Comparison of ENCODE assay signal across 18 cellular contexts in the genomic region with DNA sequence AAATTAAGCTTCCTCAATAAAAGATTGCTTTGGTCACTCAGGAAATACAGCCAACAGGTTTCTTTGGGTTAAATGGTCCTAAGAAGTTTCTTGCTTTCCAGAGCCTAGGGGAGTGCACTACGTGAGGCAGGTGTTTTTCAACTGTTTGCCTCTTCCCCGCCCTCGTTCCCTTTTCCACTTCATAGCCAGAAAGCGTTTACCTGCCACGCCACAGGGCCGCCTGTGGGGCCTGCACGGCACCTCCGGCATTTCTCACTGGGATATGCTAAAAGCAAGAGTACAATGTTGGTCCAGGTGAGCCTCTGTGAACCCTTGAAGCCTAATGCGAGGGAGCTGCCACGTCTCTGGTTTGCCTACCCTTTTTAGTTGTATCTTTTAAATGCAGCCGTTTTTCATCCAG.
DNase-seq lines count a peak whose midpoint lies in the region; ATAC-seq and TF ChIP-seq lines count a peak whose summit lies in the region.
"Had no signal": no experiment of that assay in that cellular context is flagged by ENCODE, and none has a peak within 500 bp of the region (broad histone marks: within the 10 kb centered on the region; RNA-seq: fewer than 3 reads in every experiment).

No MANE protein-coding gene starts in this region.

- no peak for DNase-seq in activated T-cell treated with anti-CD3 and anti-CD28 coated beads, Interleukin-2, amount 50 U/mL, for 24 hours
- no peak for DNase-seq in activated T-cell treated with anti-CD3 and anti-CD28 coated beads for 4 hours
- peak; percentile 34 for DNase-seq in activated CD4-positive, alpha-beta memory T cell treated with anti-CD3 and anti-CD28 coated beads for 36 hours
- no peak for DNase-seq in brain microvascular endothelial cell
- no peak for DNase-seq in stimulated activated naive B cell treated with anti-CD40 and anti-IgM and Interleukin-4, amounts not matched to agents 10 μg/mL and 1 μg/mL and 100 μg/mL, for 72 hours
- no peak for DNase-seq in Peyer's patch
- no peak for DNase-seq in MM.1S
- DNase-seq in glomerular visceral epithelial cell (ENCODE audit: extremely low spot score), result no peak
- DNase-seq: activated CD4-positive, CD25-positive, alpha-beta regulatory T cell treated with anti-CD3 and anti-CD28 coated beads, Interleukin-2, amount 50 U/mL, for 72 hours; immature natural killer cell; Kasumi-1; NCI-H1417 treated with DMSO at 0.1 percent for 48 hours; NCI-H524; RPMI8226; sigmoid colon; stomach had no signal

- H3K9me2 ChIP-seq in MM.1S (replicated peaks; ENCODE audit: insufficient read depth, low read length), result no peaks in the 10 kb centered on the region

- H3K27me3 Mint-ChIP-seq in activated T-cell treated with anti-CD3 and anti-CD28 coated beads, Interleukin-2, amount 50 U/mL, for 24 hours, result peaks cover 4% of the 10 kb centered on the region
- H3K27me3 Mint-ChIP-seq in activated CD4-positive, alpha-beta memory T cell treated with anti-CD3 and anti-CD28 coated beads for 36 hours, result peaks cover 18% of the 10 kb centered on the region
- no peaks in the 10 kb centered on the region for H3K27me3 Mint-ChIP-seq in stimulated activated naive B cell treated with anti-CD40 and anti-IgM and Interleukin-4, amounts not matched to agents 10 μg/mL and 1 μg/mL and 100 μg/mL, for 72 hours

- no peaks in the 10 kb centered on the region for H3F3A ChIP-seq in MM.1S (ENCODE audit: insufficient read depth, low read length)

- CTCF ChIA-PET in activated CD4-positive, alpha-beta memory T cell treated with anti-CD3 and anti-CD28 coated beads for 36 hours (lab: Charles Lee), result interaction anchor here (4.9 kb wide), 1 partner anchor 234 kb away, joined by 33 read pairs; no protein-coding TSS in a partner anchor

- in situ Hi-C loops in brain microvascular endothelial cell (cut with HindIII; ENCODE audit: low pct_ligation_motif_present, low sequenced_read_pairs), result no loop called here

- no peaks in the 10 kb centered on the region for H3K9me3 Mint-ChIP-seq in activated T-cell treated with anti-CD3 and anti-CD28 coated beads, Interleukin-2, amount 50 U/mL, for 24 hours
- H3K9me3 Mint-ChIP-seq in activated CD4-positive, alpha-beta memory T cell treated with anti-CD3 and anti-CD28 coated beads for 36 hours, result no peaks in the 10 kb centered on the region
- H3K9me3 Mint-ChIP-seq in stimulated activated naive B cell treated with anti-CD40 and anti-IgM and Interleukin-4, amounts not matched to agents 10 μg/mL and 1 μg/mL and 100 μg/mL, for 72 hours, result no peaks in the 10 kb centered on the region
- H3K9me3 Mint-ChIP-seq: immature natural killer cell had no signal

- POLR2A ChIA-PET in activated CD4-positive, alpha-beta memory T cell treated with anti-CD3 and anti-CD28 coated beads for 36 hours (lab: Charles Lee), result interaction anchor here (1.0 to 3.0 kb wide), 3 partner anchors 23 to 250 kb away, joined by 3 to 12 read pairs (median 10); a partner anchor contains a TSS

- H3K27me3 ChIP-seq in brain microvascular endothelial cell (replicated peaks) (no peaks in the 10 kb centered on the region), Peyer's patch (no peaks in the 10 kb centered on the region), MM.1S (replicated peaks; ENCODE audit: insufficient read depth, low read length) (no peaks in the 10 kb centered on the region)
- H3K27me3 ChIP-seq: neutrophil, sigmoid colon, stomach had no signal

- H3K9me3 ChIP-seq in Peyer's patch (no peaks in the 10 kb centered on the region), MM.1S (replicated peaks; ENCODE audit: insufficient read depth, low read length) (no peaks in the 10 kb centered on the region)
- H3K9me3 ChIP-seq: neutrophil, sigmoid colon, stomach had no signal

- TF ChIP-seq POLR2A in Peyer's patch (IDR thresholded peaks at IDR 0.05), result no peak

- ATAC-seq in stimulated activated naive B cell treated with anti-CD40 and anti-IgM and Interleukin-4, amounts not matched to agents 10 μg/mL and 1 μg/mL and 100 μg/mL, for 72 hours (replicated peaks), result no peak
- ATAC-seq: HCT116 had no signal

- H3K4me1 Mint-ChIP-seq in activated T-cell treated with anti-CD3 and anti-CD28 coated beads, Interleukin-2, amount 50 U/mL, for 24 hours (ENCODE audit: low read depth), result peaks cover 63% of the 10 kb centered on the region
- peaks cover 52% of the 10 kb centered on the region for H3K4me1 Mint-ChIP-seq in activated CD4-positive, alpha-beta memory T cell treated with anti-CD3 and anti-CD28 coated beads for 36 hours (ENCODE audit: low read depth)
- H3K4me1 Mint-ChIP-seq in stimulated activated naive B cell treated with anti-CD40 and anti-IgM and Interleukin-4, amounts not matched to agents 10 μg/mL and 1 μg/mL and 100 μg/mL, for 72 hours, result peaks cover 0 to 14% of the 10 kb centered on the region in 2 donors

- H3K9ac ChIP-seq in MM.1S (ENCODE audit: low read length), result no peak overlapping the region

- H2AFZ ChIP-seq in MM.1S (ENCODE audit: low read length), result no peak overlapping the region

- intact Hi-C loops in activated CD4-positive, alpha-beta memory T cell treated with anti-CD3 and anti-CD28 coated beads for 36 hours (cut with micrococcal nuclease), result loop anchor here (2.0 to 10.0 kb wide), 4 partner anchors 168 to 579 kb away; a partner anchor contains a TSS

- peak overlapping the region; percentile 62 for H3K4me3 Mint-ChIP-seq in activated T-cell treated with anti-CD3 and anti-CD28 coated beads, Interleukin-2, amount 50 U/mL, for 24 hours
- peak overlapping the region; percentile 67 for H3K4me3 Mint-ChIP-seq in activated CD4-positive, alpha-beta memory T cell treated with anti-CD3 and anti-CD28 coated beads for 36 hours
- H3K4me3 Mint-ChIP-seq in stimulated activated naive B cell treated with anti-CD40 and anti-IgM and Interleukin-4, amounts not matched to agents 10 μg/mL and 1 μg/mL and 100 μg/mL, for 72 hours, result no peak overlapping the region
- H3K4me3 Mint-ChIP-seq: immature natural killer cell had no signal

- H3K36me3 Mint-ChIP-seq in activated T-cell treated with anti-CD3 and anti-CD28 coated beads, Interleukin-2, amount 50 U/mL, for 24 hours (ENCODE audit: low read depth), result no peaks in the 10 kb centered on the region
- no peaks in the 10 kb centered on the region for H3K36me3 Mint-ChIP-seq in activated CD4-positive, alpha-beta memory T cell treated with anti-CD3 and anti-CD28 coated beads for 36 hours
- peaks cover 42 to 79% of the 10 kb centered on the region in 2 donors for H3K36me3 Mint-ChIP-seq in stimulated activated naive B cell treated with anti-CD40 and anti-IgM and Interleukin-4, amounts not matched to agents 10 μg/mL and 1 μg/mL and 100 μg/mL, for 72 hours

- TF ChIP-seq CTCF in brain microvascular endothelial cell (IDR thresholded peaks at IDR 0.05; ENCODE audit: low read depth, low read length, missing control alignments), result no peak
- TF ChIP-seq CTCF in Peyer's patch (IDR thresholded peaks at IDR 0.05), result no peak
- TF ChIP-seq CTCF in MM.1S (IDR thresholded peaks at IDR 0.05; ENCODE audit: low read length), result no peak

- H3K27ac Mint-ChIP-seq in activated T-cell treated with anti-CD3 and anti-CD28 coated beads, Interleukin-2, amount 50 U/mL, for 24 hours, result peak overlapping the region; percentile 93
- H3K27ac Mint-ChIP-seq in activated CD4-positive, alpha-beta memory T cell treated with anti-CD3 and anti-CD28 coated beads for 36 hours, result peak overlapping the region; percentile 94
- H3K27ac Mint-ChIP-seq in stimulated activated naive B cell treated with anti-CD40 and anti-IgM and Interleukin-4, amounts not matched to agents 10 μg/mL and 1 μg/mL and 100 μg/mL, for 72 hours, result peak overlapping the region; percentile 17
- H3K27ac Mint-ChIP-seq: immature natural killer cell had no signal

- no peaks in the 10 kb centered on the region for H3K79me2 ChIP-seq in MM.1S (ENCODE audit: low read length)

- H3K36me3 ChIP-seq in brain microvascular endothelial cell (replicated peaks) (peaks cover 60% of the 10 kb centered on the region), Peyer's patch (peaks cover 0 to 60% (median 0%) of the 10 kb centered on the region in 3 donors), MM.1S (replicated peaks; ENCODE audit: insufficient read depth, low read length) (no peaks in the 10 kb centered on the region)
- H3K36me3 ChIP-seq: neutrophil had no signal

- H3K4me1 ChIP-seq in Peyer's patch (no peaks in the 10 kb centered on the region), MM.1S (ENCODE audit: low read length) (no peaks in the 10 kb centered on the region)

- peak overlapping the region; percentile 52 for H3K27ac ChIP-seq in brain microvascular endothelial cell
- H3K27ac ChIP-seq in Peyer's patch, result peak overlapping the region in 1 of 4 donors; percentile 53
- no peak overlapping the region for H3K27ac ChIP-seq in MM.1S (ENCODE audit: low read length)
- H3K27ac ChIP-seq: neutrophil, sigmoid colon had no signal

- no peak overlapping the region for H3K4me2 ChIP-seq in MM.1S (ENCODE audit: low read depth, low read length)

- H3K4me3 ChIP-seq in brain microvascular endothelial cell (ENCODE audit: low read depth, low read length) (no peak overlapping the region), Peyer's patch (no peak overlapping the region), MM.1S (ENCODE audit: low read length) (no peak overlapping the region)
- H3K4me3 ChIP-seq: sigmoid colon, stomach had no signal

- H4K20me1 ChIP-seq in MM.1S (ENCODE audit: insufficient read depth, low read length), result no peaks in the 10 kb centered on the region

Comparison
In these comparisons a context has a peak if more than half of its experiments do, and no peak if none do; other contexts are left out.
1. H3K27ac Mint-ChIP-seq: peak in every context shown above with its lines; median percentile 94 in activated CD4-positive, alpha-beta memory T cell treated with anti-CD3 and anti-CD28 coated beads for 36 hours; 93 in activated T-cell treated with anti-CD3 and anti-CD28 coated beads, Interleukin-2, amount 50 U/mL, for 24 hours; 17 in stimulated activated naive B cell treated with anti-CD40 and anti-IgM and Interleukin-4, amounts not matched to agents 10 μg/mL and 1 μg/mL and 100 μg/mL, for 72 hours.
2. H3K4me3 Mint-ChIP-seq: peak in activated T-cell treated with anti-CD3 and anti-CD28 coated beads, Interleukin-2, amount 50 U/mL, for 24 hours (single experiment) and activated CD4-positive, alpha-beta memory T cell treated with anti-CD3 and anti-CD28 coated beads for 36 hours (single experiment); none in stimulated activated naive B cell treated with anti-CD40 and anti-IgM and Interleukin-4, amounts not matched to agents 10 μg/mL and 1 μg/mL and 100 μg/mL, for 72 hours (0 of 2).